Comparison of ENCODE assay signal across 8 cellular contexts in genomic region chr9:106878943-106879916, GRCh38. TPM values are rescaled to one million over a fixed set of nuclear protein-coding genes. Genes with fewer than 3 reads are reported as not detected.
A peak's percentile ranks its signal among the peaks of the same experiment; 100 is the strongest.
DNase-seq lines count a peak whose midpoint lies in the region; ATAC-seq and TF ChIP-seq lines count a peak whose summit lies in the region.

No MANE protein-coding gene starts in this region.

- no peak for TF ChIP-seq CTCF in Caco-2 (IDR thresholded peaks at IDR 0.05; ENCODE audit: insufficient read depth in 1 of 2, low read depth in 1 of 2, low read length in 1 of 2, severe bottlenecking in 1 of 2, unreplicated experiment in 1 of 2)

- H3K36me3 ChIP-seq in esophagus (ENCODE audit: control insufficient read depth in 2 of 2, insufficient read depth in 2 of 2, low read length in 1 of 2) = no peaks in the 10 kb centered on the region
- H3K36me3 ChIP-seq in muscle layer of colon (ENCODE audit: insufficient read depth, low read length) = no peaks in the 10 kb centered on the region
- H3K36me3 ChIP-seq in Caco-2 (ENCODE audit: control insufficient read depth, insufficient read depth, low read length) = no peaks in the 10 kb centered on the region; the same call in 1 of the 2 replicates

- H3K27ac ChIP-seq in esophagus (ENCODE audit: low read depth in 2 of 2, low read length in 1 of 2) (peak overlapping the region; percentile 59 to 60), muscle layer of colon (ENCODE audit: low read depth, low read length) (peak overlapping the region; percentile 81)

- no peaks in the 10 kb centered on the region for H3K9me3 ChIP-seq in esophagus (ENCODE audit: control insufficient read depth in 2 of 2, insufficient read depth in 1 of 2, low read depth in 1 of 2, low read length in 1 of 2)
- no peaks in the 10 kb centered on the region for H3K9me3 ChIP-seq in muscle layer of colon (ENCODE audit: low read length)
- H3K9me3 ChIP-seq in Caco-2 = no peaks in the 10 kb centered on the region

- no peaks in the 10 kb centered on the region for H3K36me3 Mint-ChIP-seq in Caco-2 (ENCODE audit: insufficient read depth, unreplicated experiment)

- no peak overlapping the region for H3K9ac ChIP-seq in muscle layer of colon (ENCODE audit: low read length)

- intact Hi-C loops in Caco-2 (cut with micrococcal nuclease; ENCODE audit: unreplicated experiment) = no loop called here

- H3K4me3 ChIP-seq in esophagus (ENCODE audit: low read depth in 1 of 2, low read length in 2 of 2) (no peak overlapping the region), muscle layer of colon (ENCODE audit: low read depth in 1 of 2, low read length in 2 of 2) (no peak overlapping the region), Caco-2 (ENCODE audit: low read depth, low read length) (no peak overlapping the region)

- no peaks in the 10 kb centered on the region for H3K9me3 Mint-ChIP-seq in Caco-2 (ENCODE audit: unreplicated experiment)

- H3K4me3 Mint-ChIP-seq in Caco-2 (ENCODE audit: unreplicated experiment) = no peak overlapping the region

- CTCF ChIA-PET in Caco-2 (lab: Charles Lee) = no interaction called here

- H3K4me1 Mint-ChIP-seq in Caco-2 (ENCODE audit: low read depth, unreplicated experiment) = peaks cover 16% of the 10 kb centered on the region

- 23 to 47% methylated on average over 7 of the region's 7 CpGs for WGBS in esophagus, 2 donors

- H3K27me3 ChIP-seq in esophagus (ENCODE audit: control insufficient read depth in 1 of 2, insufficient read depth in 2 of 2, low read length in 2 of 2) = no peaks in the 10 kb centered on the region
- H3K27me3 ChIP-seq in muscle layer of colon (ENCODE audit: control insufficient read depth in 1 of 2, insufficient read depth in 2 of 2, low read length in 2 of 2) = no peaks in the 10 kb centered on the region
- H3K27me3 ChIP-seq in Caco-2 (replicated peaks; ENCODE audit: control insufficient read depth, insufficient read depth, low read length) = no peaks in the 10 kb centered on the region

- no TSS peak for BruUV-seq in Caco-2 (replicated peaks; lab: Mats Ljungman, UMichigan)

- ATAC-seq in HG03378 (IDR thresholded peaks at IDR 0.05; ENCODE audit: unreplicated experiment) (no peak), HG03097 (IDR thresholded peaks at IDR 0.05; ENCODE audit: low FRiP score, unreplicated experiment) (no peak)

- H3K27ac Mint-ChIP-seq in Caco-2 (ENCODE audit: unreplicated experiment) = no peak overlapping the region

- POLR2A ChIA-PET in Caco-2 (lab: Charles Lee) = no interaction called here

- no peaks in the 10 kb centered on the region for H3K27me3 Mint-ChIP-seq in Caco-2 (ENCODE audit: insufficient read depth, unreplicated experiment)

- H3K4me1 ChIP-seq in esophagus (ENCODE audit: control insufficient read depth in 2 of 2, insufficient read depth in 2 of 2, low read length in 1 of 2) (peaks cover 0 to 15% of the 10 kb centered on the region in 2 donors), muscle layer of colon (ENCODE audit: insufficient read depth, low read length) (peaks cover 71% of the 10 kb centered on the region), Caco-2 (peaks cover 28% of the 10 kb centered on the region)

- peak; percentile 84 for DNase-seq in COR-L47 (lab: John Stamatoyannopoulos, UW)
- peak; percentile 80 for DNase-seq in NCI-H510A (lab: John Stamatoyannopoulos, UW)
- no peak for DNase-seq in SKM-1 treated with dmso at 0.1 percent for 144 hours (lab: John Stamatoyannopoulos, UW; ENCODE audit: unreplicated experiment)
- DNase-seq in Caco-2 = no peak

RNA-seq across cellular contexts. Expression of gene ZNF462, which starts 16.3 kb away (rescaled TPM):
- 1 to 10 TPM; 3.9 to 5.8 TPM for polyA plus RNA-seq in esophagus
- total RNA-seq in Caco-2 (2022) = 34.5 and 36.8 TPM in 2 replicates

Comparison
In these comparisons a context has a peak if more than half of its experiments do, and no peak if none do; other contexts are left out.
1. DNase-seq: peak in COR-L47 (single experiment) and NCI-H510A (single experiment); none in SKM-1 treated with dmso at 0.1 percent for 144 hours (single experiment) and Caco-2 (0 of 2).